Comparison of ENCODE assay signal across 8 cellular contexts in genomic region chr1:155192346-155193274, GRCh38. TPM values are rescaled to one million over a fixed set of nuclear protein-coding genes. Genes with fewer than 3 reads are reported as not detected.
A peak's percentile ranks its signal among the peaks of the same experiment; 100 is the strongest.
DNase-seq lines count a peak whose midpoint lies in the region; ATAC-seq and TF ChIP-seq lines count a peak whose summit lies in the region.

No MANE protein-coding gene starts in this region.

- peaks cover 2% of the 10 kb centered on the region for H3K36me3 Mint-ChIP-seq in CD8-positive, alpha-beta T cell

- peak overlapping the region; percentile 85 for H3K4me3 Mint-ChIP-seq in CD8-positive, alpha-beta T cell

- H3K27me3 Mint-ChIP-seq in CD8-positive, alpha-beta T cell (ENCODE audit: low read depth): no peaks in the 10 kb centered on the region

- no peaks in the 10 kb centered on the region for H3K9me3 ChIP-seq in CD8-positive, alpha-beta T cell (ENCODE audit: low read length)
- H3K9me3 ChIP-seq in prostate gland: no peaks in the 10 kb centered on the region

- TF ChIP-seq POLR2A in prostate gland (IDR thresholded peaks at IDR 0.05): peak; percentile 43

- H3K4me1 ChIP-seq in CD8-positive, alpha-beta T cell (ENCODE audit: insufficient read depth, low read length): peaks cover 24% of the 10 kb centered on the region
- H3K4me1 ChIP-seq in prostate gland (replicated peaks): peaks cover 19% of the 10 kb centered on the region

- CTCF ChIA-PET in CD8-positive, alpha-beta T cell (lab: Charles Lee): interaction anchor here (0.8 to 7.6 kb wide), 15 partner anchors 8 to 141 kb away, joined by 3 to 147 read pairs (median 5); partner anchors contain the start of genes ADAM15, KRTCAP2, MTX1 and THBS3

- no peaks in the 10 kb centered on the region for H3K27me3 ChIP-seq in CD8-positive, alpha-beta T cell (ENCODE audit: insufficient read depth, low read length)
- no peaks in the 10 kb centered on the region for H3K27me3 ChIP-seq in prostate gland (replicated peaks; ENCODE audit: insufficient read depth)

- no peak for TF ChIP-seq CTCF in CD8-positive, alpha-beta T cell (IDR thresholded peaks at IDR 0.05)
- TF ChIP-seq CTCF in prostate gland (IDR thresholded peaks at IDR 0.05): no peak

- no peaks in the 10 kb centered on the region for H3K9me3 Mint-ChIP-seq in CD8-positive, alpha-beta T cell

- intact Hi-C loops in CD8-positive, alpha-beta T cell (cut with DNase I, micrococcal nuclease): loop anchor here (1.0 to 5.0 kb wide), 6 partner anchors 16 to 130 kb away; partner anchors contain the start of genes MTX1 (in 1 of the 2) and RUSC1 (in 1 of the 2)
- intact Hi-C loops in Right ventricle myocardium inferior (cut with DNase I): no loop called here
- intact Hi-C loops in prostate gland (cut with DNase I): no loop called here

- ATAC-seq in CD8-positive, alpha-beta T cell: peak; percentile 6
- ATAC-seq in Right ventricle myocardium inferior: peak; percentile 1
- ATAC-seq in HG03108 (IDR thresholded peaks at IDR 0.05; ENCODE audit: unreplicated experiment): no peak
- no peak for ATAC-seq in HG02840 (IDR thresholded peaks at IDR 0.05; ENCODE audit: low FRiP score, unreplicated experiment)

- POLR2A ChIA-PET in CD8-positive, alpha-beta T cell (lab: Charles Lee): interaction anchor here (0.5 to 3.6 kb wide), 5 partner anchors 8 to 340 kb away, joined by 3 to 53 read pairs (median 6); partner anchors contain the start of genes FLAD1, KRTCAP2, MTX1 and THBS3

- peaks cover 35% of the 10 kb centered on the region for H3K4me1 Mint-ChIP-seq in CD8-positive, alpha-beta T cell (ENCODE audit: low read depth)

- H3K4me3 ChIP-seq in CD8-positive, alpha-beta T cell (ENCODE audit: low read depth, low read length): peak overlapping the region; percentile 85
- H3K4me3 ChIP-seq in prostate gland: peak overlapping the region; percentile 29 to 40

- WGBS in prostate gland: 33% methylated on average over 20 of the region's 20 CpGs

- H3K27ac Mint-ChIP-seq in CD8-positive, alpha-beta T cell: peak overlapping the region; percentile 98

- no peaks in the 10 kb centered on the region for H3K36me3 ChIP-seq in CD8-positive, alpha-beta T cell (ENCODE audit: insufficient read depth, low read length)
- H3K36me3 ChIP-seq in prostate gland: no peaks in the 10 kb centered on the region

- DNase-seq in CD8-positive, alpha-beta T cell: peak in 3 of 7 experiments; percentile 34 to 46 (median 39)
- DNase-seq in NCI-H1092 (lab: John Stamatoyannopoulos, UW) (peak; percentile 15), Right ventricle myocardium inferior (ENCODE audit: missing footprints) (no peak), prostate gland (ENCODE audit: low spot score) (peak; percentile 41), H4 (ENCODE audit: low spot score) (no peak)
- peak; percentile 27 to 44 for DNase-seq in activated CD4-positive, alpha-beta T cell treated with anti-CD3 and anti-CD28 coated beads, Interleukin-2, amount 50 U/mL, for 4 hours

- H3K27ac ChIP-seq in CD8-positive, alpha-beta T cell (ENCODE audit: low read depth, low read length): peak overlapping the region; percentile 89
- H3K27ac ChIP-seq in prostate gland: peak overlapping the region; percentile 73 to 82

RNA-seq across cellular contexts. Expression of gene THBS3, which starts 15.1 kb away (rescaled TPM):
- 10 to 100 TPM; 18.5 to 18.8 TPM for total RNA-seq in CD8-positive, alpha-beta T cell
- total RNA-seq in Right ventricle myocardium inferior: 5.7 TPM
- 10 to 100 TPM; 13.1 to 38.5 TPM for total RNA-seq in prostate gland
- 2.8 and 3.9 TPM in 2 replicates for total RNA-seq in H4 (2014; rRNA removed; shearing (Covaris generic))

RNA-seq across cellular contexts. Expression of gene MTX1, which starts 15.9 kb away (rescaled TPM):
- 10 to 100 TPM; 24.4 to 25.8 TPM for total RNA-seq in CD8-positive, alpha-beta T cell
- 16.5 TPM for total RNA-seq in Right ventricle myocardium inferior
- total RNA-seq in prostate gland: 10 to 100 TPM; 49.6 to 57.1 TPM
- 79.5 and 82.1 TPM in 2 replicates for total RNA-seq in H4 (2014; rRNA removed; shearing (Covaris generic))

RNA-seq across cellular contexts. Expression of gene TRIM46, which starts 19.0 kb away (rescaled TPM):
- total RNA-seq in CD8-positive, alpha-beta T cell: 1 to 10 TPM; 1.1 TPM
- 0.16 TPM for total RNA-seq in Right ventricle myocardium inferior
- 1 to 10 TPM in 1 of 2 donors, under 1 TPM in 1; 0.14 to 1.6 TPM for total RNA-seq in prostate gland
- total RNA-seq in H4 (2014; rRNA removed; shearing (Covaris generic)): 0.37 and 1.1 TPM in 2 replicates

RNA-seq across cellular contexts. Expression of gene KRTCAP2, which starts 19.5 kb away (rescaled TPM):
- 10 to 100 TPM; 58.9 to 71.2 TPM for total RNA-seq in CD8-positive, alpha-beta T cell
- total RNA-seq in Right ventricle myocardium inferior (118 TPM), prostate gland (100 to 1,000 TPM; 111 to 236 TPM)
- total RNA-seq in H4 (2014; rRNA removed; shearing (Covaris generic)): 128 and 140 TPM in 2 replicates

RNA-seq across cellular contexts. Expression of gene DPM3, which starts 52.3 kb away (rescaled TPM):
- 10 to 100 TPM; 15.6 to 16.7 TPM for total RNA-seq in CD8-positive, alpha-beta T cell
- total RNA-seq in Right ventricle myocardium inferior: 55.7 TPM
- total RNA-seq in prostate gland: 10 to 100 TPM; 93.6 to 97.0 TPM
- total RNA-seq in H4 (2014; rRNA removed; shearing (Covaris generic)): 53.2 and 72.4 TPM in 2 replicates

Comparison
In these comparisons a context has a peak if more than half of its experiments do, and no peak if none do; other contexts are left out.
1. ATAC-seq: peak in CD8-positive, alpha-beta T cell (single experiment) and Right ventricle myocardium inferior (single experiment); none in HG03108 (single experiment) and HG02840 (single experiment).
2. DNase-seq: peak in NCI-H1092 (single experiment), activated CD4-positive, alpha-beta T cell treated with anti-CD3 and anti-CD28 coated beads, Interleukin-2, amount 50 U/mL, for 4 hours (2 of 2) and prostate gland (single experiment); none in Right ventricle myocardium inferior (single experiment) and H4 (single experiment).
3. intact Hi-C loops: an anchor here in CD8-positive, alpha-beta T cell (1.0 to 5.0 kb wide); none called in Right ventricle myocardium inferior and prostate gland.